8 cellular contexts compared by ENCODE assay signal in the genomic region with DNA sequence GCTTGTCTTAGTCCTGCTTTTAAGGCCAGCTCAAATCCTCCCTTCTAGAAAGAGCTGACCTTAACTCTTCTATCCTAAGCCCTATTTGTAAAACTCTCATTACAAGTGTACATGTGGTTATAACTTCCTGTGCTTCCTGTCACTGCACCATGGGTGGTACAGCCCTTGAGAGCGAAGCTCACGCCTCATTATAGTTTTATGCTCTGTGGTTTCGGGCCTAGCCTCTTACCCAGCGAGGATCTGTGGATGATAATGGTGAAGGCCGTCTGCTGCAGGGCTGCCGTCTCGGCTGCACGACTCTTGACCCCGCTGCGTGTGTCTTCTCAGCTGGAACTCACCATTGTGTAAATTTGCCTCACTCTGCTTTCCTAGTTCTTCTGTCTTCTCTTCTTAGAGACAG.
DNase-seq lines count a peak whose midpoint lies in the region; ATAC-seq and TF ChIP-seq lines count a peak whose summit lies in the region.

No MANE protein-coding gene starts in this region.

- no peaks in the 10 kb centered on the region for H3K9me3 Mint-ChIP-seq in glutamatergic neuron (ENCODE audit: unreplicated experiment)

- no peaks in the 10 kb centered on the region for H3K4me1 ChIP-seq in esophagus squamous epithelium

- H3K27me3 Mint-ChIP-seq in T-helper 17 cell (no peaks in the 10 kb centered on the region), glutamatergic neuron (ENCODE audit: unreplicated experiment) (peaks cover 5% of the 10 kb centered on the region)

- TF ChIP-seq CTCF in glutamatergic neuron (IDR thresholded peaks at IDR 0.05; ENCODE audit: partially characterized antibody, unreplicated experiment) (no peak), esophagus squamous epithelium (IDR thresholded peaks at IDR 0.05) (no peak)

- no peaks in the 10 kb centered on the region for H3K27me3 ChIP-seq in esophagus squamous epithelium

- H3K36me3 Mint-ChIP-seq in T-helper 17 cell (ENCODE audit: low read depth) (peaks cover 4% of the 10 kb centered on the region), glutamatergic neuron (ENCODE audit: unreplicated experiment) (peaks cover 2% of the 10 kb centered on the region)

- H3K4me3 Mint-ChIP-seq in T-helper 17 cell (peak overlapping the region; percentile 86), glutamatergic neuron (ENCODE audit: unreplicated experiment) (no peak overlapping the region)

- no peak for TF ChIP-seq POLR2A in esophagus squamous epithelium (IDR thresholded peaks at IDR 0.05)

- H3K4me1 Mint-ChIP-seq in T-helper 17 cell (peaks cover 32% of the 10 kb centered on the region), glutamatergic neuron (ENCODE audit: low read depth, unreplicated experiment) (peaks cover 9% of the 10 kb centered on the region)

- H3K36me3 ChIP-seq in esophagus squamous epithelium: peaks cover 0 to 91% (median 38%) of the 10 kb centered on the region in 3 donors

- H3K9me3 ChIP-seq in T-helper 17 cell (ENCODE audit: control insufficient read depth, low read length, poor library complexity, severe bottlenecking): no peaks in the 10 kb centered on the region
- H3K9me3 ChIP-seq in esophagus squamous epithelium: no peaks in the 10 kb centered on the region

- ATAC-seq in HG03159 (IDR thresholded peaks at IDR 0.05; ENCODE audit: unreplicated experiment) (peak; percentile 83), T-helper 17 cell (peak; percentile 98)

- WGBS in esophagus squamous epithelium, 2 donors: 69 to 91% methylated on average over 10 of the region's 10 CpGs

- no peak overlapping the region for H3K4me3 ChIP-seq in esophagus squamous epithelium

- no peak overlapping the region for H3K27ac ChIP-seq in esophagus squamous epithelium

- peak; percentile 61 for DNase-seq in activated CD8-positive, alpha-beta memory T cell treated with anti-CD3 and anti-CD28 coated beads for 24 hours
- DNase-seq in activated CD8-positive, alpha-beta memory T cell treated with anti-CD3 and anti-CD28 coated beads, Interleukin-2, amount 50 U/mL, for 48 hours: no peak
- DNase-seq in T-helper 17 cell (no peak), glutamatergic neuron (no peak), ecto neural progenitor cell (ENCODE audit: low spot score) (no peak), AG08395 (ENCODE audit: low spot score) (no peak), esophagus squamous epithelium (lab: John Stamatoyannopoulos, UW) (no peak)

- intact Hi-C loops in esophagus squamous epithelium (cut with DNase I): no loop called here

- peak overlapping the region; percentile 94 for H3K27ac Mint-ChIP-seq in T-helper 17 cell
- peak overlapping the region; percentile 63 for H3K27ac Mint-ChIP-seq in glutamatergic neuron (ENCODE audit: unreplicated experiment)
